Comparison of ENCODE assay signal across 1 cellular context in the genomic region with DNA sequence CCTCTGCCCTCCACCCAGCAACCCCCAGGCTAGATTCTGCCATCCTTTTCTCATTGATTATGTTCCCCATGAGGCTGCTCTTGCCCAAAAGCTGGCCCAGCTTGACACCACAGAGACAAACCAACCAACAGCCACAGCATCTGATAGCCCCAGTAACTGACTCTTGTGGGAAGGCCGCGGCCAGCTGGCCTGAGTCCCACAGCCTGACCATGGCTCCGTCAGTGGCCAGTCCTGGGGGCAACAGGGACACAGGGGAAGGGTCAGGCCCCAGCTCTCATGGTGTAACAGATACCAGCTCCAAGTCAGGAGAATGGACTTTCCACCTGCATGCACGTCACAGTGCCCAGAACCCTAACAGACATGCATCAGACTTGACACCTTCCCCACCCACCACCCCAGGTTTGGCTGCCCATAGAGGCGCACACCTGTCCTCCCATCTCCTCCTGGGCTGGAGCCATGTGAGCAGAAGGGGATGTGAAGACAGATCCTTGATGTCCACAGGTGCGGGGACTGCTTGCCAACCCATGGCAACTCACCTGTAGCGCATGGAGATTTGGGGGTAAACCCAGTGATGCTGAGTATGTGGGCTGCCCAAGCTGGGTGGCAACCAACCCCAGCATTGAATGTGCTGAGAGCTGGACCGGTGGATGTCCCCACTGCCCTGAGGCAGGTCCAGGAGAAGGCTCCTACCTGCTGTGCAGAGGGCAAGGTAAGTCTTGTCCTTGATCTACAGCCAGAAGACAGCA.
TF ChIP-seq lines count a peak whose summit lies in the region.

No MANE protein-coding gene starts in this region.

TF ChIP-seq in HepG2, 621 proteins besides CTCF, POLR2A, EP300 and RAD21 (continued from another document):
- TF ChIP-seq, protein P1, sequence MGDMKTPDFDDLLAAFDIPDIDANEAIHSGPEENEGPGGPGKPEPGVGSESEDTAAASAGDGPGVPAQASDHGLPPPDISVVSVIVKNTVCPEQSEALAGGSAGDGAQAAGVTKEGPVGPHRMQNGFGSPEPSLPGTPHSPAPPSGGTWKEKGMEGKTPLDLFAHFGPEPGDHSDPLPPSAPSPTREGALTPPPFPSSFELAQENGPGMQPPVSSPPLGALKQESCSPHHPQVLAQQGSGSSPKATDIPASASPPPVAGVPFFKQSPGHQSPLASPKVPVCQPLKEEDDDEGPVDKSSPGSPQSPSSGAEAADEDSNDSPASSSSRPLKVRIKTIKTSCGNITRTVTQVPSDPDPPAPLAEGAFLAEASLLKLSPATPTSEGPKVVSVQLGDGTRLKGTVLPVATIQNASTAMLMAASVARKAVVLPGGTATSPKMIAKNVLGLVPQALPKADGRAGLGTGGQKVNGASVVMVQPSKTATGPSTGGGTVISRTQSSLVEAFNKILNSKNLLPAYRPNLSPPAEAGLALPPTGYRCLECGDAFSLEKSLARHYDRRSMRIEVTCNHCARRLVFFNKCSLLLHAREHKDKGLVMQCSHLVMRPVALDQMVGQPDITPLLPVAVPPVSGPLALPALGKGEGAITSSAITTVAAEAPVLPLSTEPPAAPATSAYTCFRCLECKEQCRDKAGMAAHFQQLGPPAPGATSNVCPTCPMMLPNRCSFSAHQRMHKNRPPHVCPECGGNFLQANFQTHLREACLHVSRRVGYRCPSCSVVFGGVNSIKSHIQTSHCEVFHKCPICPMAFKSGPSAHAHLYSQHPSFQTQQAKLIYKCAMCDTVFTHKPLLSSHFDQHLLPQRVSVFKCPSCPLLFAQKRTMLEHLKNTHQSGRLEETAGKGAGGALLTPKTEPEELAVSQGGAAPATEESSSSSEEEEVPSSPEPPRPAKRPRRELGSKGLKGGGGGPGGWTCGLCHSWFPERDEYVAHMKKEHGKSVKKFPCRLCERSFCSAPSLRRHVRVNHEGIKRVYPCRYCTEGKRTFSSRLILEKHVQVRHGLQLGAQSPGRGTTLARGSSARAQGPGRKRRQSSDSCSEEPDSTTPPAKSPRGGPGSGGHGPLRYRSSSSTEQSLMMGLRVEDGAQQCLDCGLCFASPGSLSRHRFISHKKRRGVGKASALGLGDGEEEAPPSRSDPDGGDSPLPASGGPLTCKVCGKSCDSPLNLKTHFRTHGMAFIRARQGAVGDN (CRISPR knock-in tag; IDR thresholded peaks at IDR 0.05): peak; percentile 46; the same call in 1 of the 2 replicates
- no peak for TF ChIP-seq ZIK1 (CRISPR knock-in tag; IDR thresholded peaks at IDR 0.05; ENCODE audit: borderline replicate concordance, low read depth)
- no peak for TF ChIP-seq ZNF552 (CRISPR knock-in tag; IDR thresholded peaks at IDR 0.05; ENCODE audit: borderline replicate concordance)
- TF ChIP-seq, protein P2, sequence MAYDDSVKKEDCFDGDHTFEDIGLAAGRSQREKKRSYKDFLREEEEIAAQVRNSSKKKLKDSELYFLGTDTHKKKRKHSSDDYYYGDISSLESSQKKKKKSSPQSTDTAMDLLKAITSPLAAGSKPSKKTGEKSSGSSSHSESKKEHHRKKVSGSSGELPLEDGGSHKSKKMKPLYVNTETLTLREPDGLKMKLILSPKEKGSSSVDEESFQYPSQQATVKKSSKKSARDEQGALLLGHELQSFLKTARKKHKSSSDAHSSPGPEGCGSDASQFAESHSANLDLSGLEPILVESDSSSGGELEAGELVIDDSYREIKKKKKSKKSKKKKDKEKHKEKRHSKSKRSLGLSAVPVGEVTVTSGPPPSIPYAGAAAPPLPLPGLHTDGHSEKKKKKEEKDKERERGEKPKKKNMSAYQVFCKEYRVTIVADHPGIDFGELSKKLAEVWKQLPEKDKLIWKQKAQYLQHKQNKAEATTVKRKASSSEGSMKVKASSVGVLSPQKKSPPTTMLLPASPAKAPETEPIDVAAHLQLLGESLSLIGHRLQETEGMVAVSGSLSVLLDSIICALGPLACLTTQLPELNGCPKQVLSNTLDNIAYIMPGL (CRISPR knock-in tag; IDR thresholded peaks at IDR 0.05; ENCODE audit: borderline replicate concordance in 1 of 2, low read depth in 1 of 2): no peak
- no peak for TF ChIP-seq BCL6 (CRISPR knock-in tag; IDR thresholded peaks at IDR 0.05)
- TF ChIP-seq FOXK2 (IDR thresholded peaks at IDR 0.05): no peak
- TF ChIP-seq ZNF850 (CRISPR knock-in tag; conservative IDR thresholded peaks at IDR 0.05): no peak
- no peak for TF ChIP-seq ZNF550 (CRISPR knock-in tag; IDR thresholded peaks at IDR 0.05; ENCODE audit: borderline replicate concordance)
- TF ChIP-seq HNRNPL (IDR thresholded peaks at IDR 0.05; ENCODE audit: low read depth, low read length): no peak
- TF ChIP-seq, protein P3, sequence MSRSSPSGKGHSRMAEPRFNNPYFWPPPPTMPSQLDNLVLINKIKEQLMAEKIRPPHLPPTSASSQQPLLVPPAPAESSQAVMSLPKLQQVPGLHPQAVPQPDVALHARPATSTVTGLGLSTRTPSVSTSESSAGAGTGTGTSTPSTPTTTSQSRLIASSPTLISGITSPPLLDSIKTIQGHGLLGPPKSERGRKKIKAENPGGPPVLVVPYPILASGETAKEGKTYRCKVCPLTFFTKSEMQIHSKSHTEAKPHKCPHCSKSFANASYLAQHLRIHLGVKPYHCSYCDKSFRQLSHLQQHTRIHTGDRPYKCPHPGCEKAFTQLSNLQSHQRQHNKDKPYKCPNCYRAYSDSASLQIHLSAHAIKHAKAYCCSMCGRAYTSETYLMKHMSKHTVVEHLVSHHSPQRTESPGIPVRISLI (CRISPR knock-in tag; IDR thresholded peaks at IDR 0.05; ENCODE audit: borderline replicate concordance): no peak
- no peak for TF ChIP-seq ZNF460 (CRISPR knock-in tag; IDR thresholded peaks at IDR 0.05; ENCODE audit: borderline replicate concordance)
- TF ChIP-seq DMAP1 (CRISPR knock-in tag; IDR thresholded peaks at IDR 0.05): no peak
- no peak for TF ChIP-seq NFKBIZ (CRISPR knock-in tag; IDR thresholded peaks at IDR 0.05)
- no peak for TF ChIP-seq ZNF83 (CRISPR knock-in tag; IDR thresholded peaks at IDR 0.05; ENCODE audit: borderline replicate concordance)
- 0 out of 2 replicates have a peak, but pooled peaks have one; percentile 43 for TF ChIP-seq ZNF607 (CRISPR knock-in tag; IDR thresholded peaks at IDR 0.05; ENCODE audit: borderline replicate concordance)
- TF ChIP-seq GATAD1 (CRISPR knock-in tag; IDR thresholded peaks at IDR 0.05): no peak
- TF ChIP-seq ZNF367 (CRISPR knock-in tag; IDR thresholded peaks at IDR 0.05; ENCODE audit: borderline replicate concordance): no peak
- TF ChIP-seq KAT8 (CRISPR knock-in tag; IDR thresholded peaks at IDR 0.05): no peak
- TF ChIP-seq, protein P4, sequence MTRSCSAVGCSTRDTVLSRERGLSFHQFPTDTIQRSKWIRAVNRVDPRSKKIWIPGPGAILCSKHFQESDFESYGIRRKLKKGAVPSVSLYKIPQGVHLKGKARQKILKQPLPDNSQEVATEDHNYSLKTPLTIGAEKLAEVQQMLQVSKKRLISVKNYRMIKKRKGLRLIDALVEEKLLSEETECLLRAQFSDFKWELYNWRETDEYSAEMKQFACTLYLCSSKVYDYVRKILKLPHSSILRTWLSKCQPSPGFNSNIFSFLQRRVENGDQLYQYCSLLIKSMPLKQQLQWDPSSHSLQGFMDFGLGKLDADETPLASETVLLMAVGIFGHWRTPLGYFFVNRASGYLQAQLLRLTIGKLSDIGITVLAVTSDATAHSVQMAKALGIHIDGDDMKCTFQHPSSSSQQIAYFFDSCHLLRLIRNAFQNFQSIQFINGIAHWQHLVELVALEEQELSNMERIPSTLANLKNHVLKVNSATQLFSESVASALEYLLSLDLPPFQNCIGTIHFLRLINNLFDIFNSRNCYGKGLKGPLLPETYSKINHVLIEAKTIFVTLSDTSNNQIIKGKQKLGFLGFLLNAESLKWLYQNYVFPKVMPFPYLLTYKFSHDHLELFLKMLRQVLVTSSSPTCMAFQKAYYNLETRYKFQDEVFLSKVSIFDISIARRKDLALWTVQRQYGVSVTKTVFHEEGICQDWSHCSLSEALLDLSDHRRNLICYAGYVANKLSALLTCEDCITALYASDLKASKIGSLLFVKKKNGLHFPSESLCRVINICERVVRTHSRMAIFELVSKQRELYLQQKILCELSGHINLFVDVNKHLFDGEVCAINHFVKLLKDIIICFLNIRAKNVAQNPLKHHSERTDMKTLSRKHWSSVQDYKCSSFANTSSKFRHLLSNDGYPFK (CRISPR knock-in tag; IDR thresholded peaks at IDR 0.05; ENCODE audit: borderline replicate concordance): 0 out of 2 replicates have a peak, but pooled peaks have one; percentile 11
- TF ChIP-seq SRF (IDR thresholded peaks at IDR 0.05; ENCODE audit: low read depth, low read length): no peak
- TF ChIP-seq, protein P5, sequence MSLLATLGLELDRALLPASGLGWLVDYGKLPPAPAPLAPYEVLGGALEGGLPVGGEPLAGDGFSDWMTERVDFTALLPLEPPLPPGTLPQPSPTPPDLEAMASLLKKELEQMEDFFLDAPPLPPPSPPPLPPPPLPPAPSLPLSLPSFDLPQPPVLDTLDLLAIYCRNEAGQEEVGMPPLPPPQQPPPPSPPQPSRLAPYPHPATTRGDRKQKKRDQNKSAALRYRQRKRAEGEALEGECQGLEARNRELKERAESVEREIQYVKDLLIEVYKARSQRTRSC (CRISPR knock-in tag; IDR thresholded peaks at IDR 0.05; ENCODE audit: low read depth): no peak
- TF ChIP-seq, protein P6, sequence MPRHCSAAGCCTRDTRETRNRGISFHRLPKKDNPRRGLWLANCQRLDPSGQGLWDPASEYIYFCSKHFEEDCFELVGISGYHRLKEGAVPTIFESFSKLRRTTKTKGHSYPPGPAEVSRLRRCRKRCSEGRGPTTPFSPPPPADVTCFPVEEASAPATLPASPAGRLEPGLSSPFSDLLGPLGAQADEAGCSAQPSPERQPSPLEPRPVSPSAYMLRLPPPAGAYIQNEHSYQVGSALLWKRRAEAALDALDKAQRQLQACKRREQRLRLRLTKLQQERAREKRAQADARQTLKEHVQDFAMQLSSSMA (CRISPR knock-in tag; IDR thresholded peaks at IDR 0.05): no peak
- 0 out of 2 replicates have a peak, but pooled peaks have one; percentile 29 for TF ChIP-seq MAFG (CRISPR knock-in tag; IDR thresholded peaks at IDR 0.05)
- TF ChIP-seq, protein P7, sequence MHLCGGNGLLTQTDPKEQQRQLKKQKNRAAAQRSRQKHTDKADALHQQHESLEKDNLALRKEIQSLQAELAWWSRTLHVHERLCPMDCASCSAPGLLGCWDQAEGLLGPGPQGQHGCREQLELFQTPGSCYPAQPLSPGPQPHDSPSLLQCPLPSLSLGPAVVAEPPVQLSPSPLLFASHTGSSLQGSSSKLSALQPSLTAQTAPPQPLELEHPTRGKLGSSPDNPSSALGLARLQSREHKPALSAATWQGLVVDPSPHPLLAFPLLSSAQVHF (CRISPR knock-in tag; IDR thresholded peaks at IDR 0.05): no peak
- TF ChIP-seq NKX3-1 (CRISPR knock-in tag; IDR thresholded peaks at IDR 0.05): no peak
- no peak for TF ChIP-seq ZSCAN21 (CRISPR knock-in tag; IDR thresholded peaks at IDR 0.05; ENCODE audit: borderline replicate concordance)
- 0 out of 2 replicates have a peak, but pooled peaks have one; percentile 1 for TF ChIP-seq ZNF772 (CRISPR knock-in tag; IDR thresholded peaks at IDR 0.05)
- no peak for TF ChIP-seq CAMTA2 (CRISPR knock-in tag; IDR thresholded peaks at IDR 0.05; ENCODE audit: borderline replicate concordance)
- no peak for TF ChIP-seq CBX1 (IDR thresholded peaks at IDR 0.05; ENCODE audit: low read depth)
- TF ChIP-seq, protein P8, sequence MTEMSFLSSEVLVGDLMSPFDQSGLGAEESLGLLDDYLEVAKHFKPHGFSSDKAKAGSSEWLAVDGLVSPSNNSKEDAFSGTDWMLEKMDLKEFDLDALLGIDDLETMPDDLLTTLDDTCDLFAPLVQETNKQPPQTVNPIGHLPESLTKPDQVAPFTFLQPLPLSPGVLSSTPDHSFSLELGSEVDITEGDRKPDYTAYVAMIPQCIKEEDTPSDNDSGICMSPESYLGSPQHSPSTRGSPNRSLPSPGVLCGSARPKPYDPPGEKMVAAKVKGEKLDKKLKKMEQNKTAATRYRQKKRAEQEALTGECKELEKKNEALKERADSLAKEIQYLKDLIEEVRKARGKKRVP (CRISPR knock-in tag; IDR thresholded peaks at IDR 0.05): no peak
- TF ChIP-seq ZSCAN29 (CRISPR knock-in tag; conservative IDR thresholded peaks at IDR 0.05): no peak
- TF ChIP-seq ISX (CRISPR knock-in tag; conservative IDR thresholded peaks at IDR 0.05): no peak
- no peak for TF ChIP-seq ZNF766 (CRISPR knock-in tag; IDR thresholded peaks at IDR 0.05; ENCODE audit: borderline replicate concordance)
- TF ChIP-seq POLR2AphosphoS2 (IDR thresholded peaks at IDR 0.05; ENCODE audit: low read depth, low read length): no peak
- TF ChIP-seq GPN1 (CRISPR knock-in tag; IDR thresholded peaks at IDR 0.05; ENCODE audit: borderline replicate concordance): no peak
- TF ChIP-seq, protein P9, sequence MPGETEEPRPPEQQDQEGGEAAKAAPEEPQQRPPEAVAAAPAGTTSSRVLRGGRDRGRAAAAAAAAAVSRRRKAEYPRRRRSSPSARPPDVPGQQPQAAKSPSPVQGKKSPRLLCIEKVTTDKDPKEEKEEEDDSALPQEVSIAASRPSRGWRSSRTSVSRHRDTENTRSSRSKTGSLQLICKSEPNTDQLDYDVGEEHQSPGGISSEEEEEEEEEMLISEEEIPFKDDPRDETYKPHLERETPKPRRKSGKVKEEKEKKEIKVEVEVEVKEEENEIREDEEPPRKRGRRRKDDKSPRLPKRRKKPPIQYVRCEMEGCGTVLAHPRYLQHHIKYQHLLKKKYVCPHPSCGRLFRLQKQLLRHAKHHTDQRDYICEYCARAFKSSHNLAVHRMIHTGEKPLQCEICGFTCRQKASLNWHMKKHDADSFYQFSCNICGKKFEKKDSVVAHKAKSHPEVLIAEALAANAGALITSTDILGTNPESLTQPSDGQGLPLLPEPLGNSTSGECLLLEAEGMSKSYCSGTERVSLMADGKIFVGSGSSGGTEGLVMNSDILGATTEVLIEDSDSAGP (CRISPR knock-in tag; IDR thresholded peaks at IDR 0.05; ENCODE audit: borderline replicate concordance): peak; percentile 64; the same call in 1 of the 2 replicates
- TF ChIP-seq ZNF75D (CRISPR knock-in tag; IDR thresholded peaks at IDR 0.05; ENCODE audit: borderline replicate concordance): no peak
- no peak for TF ChIP-seq PHF21A (CRISPR knock-in tag; IDR thresholded peaks at IDR 0.05)
- no peak for TF ChIP-seq ZNF703 (CRISPR knock-in tag; IDR thresholded peaks at IDR 0.05; ENCODE audit: borderline replicate concordance)
